ENCODE assay signal across 19 cellular contexts in genomic region chr3:179729086-179729485, GRCh38.
DNase-seq lines count a peak whose midpoint lies in the region; ATAC-seq, FAIRE-seq and TF ChIP-seq lines count a peak whose summit lies in the region.
"Had no signal": no experiment of that assay in that cellular context is flagged by ENCODE, and none has a peak within 500 bp of the region (broad histone marks: within the 10 kb centered on the region; RNA-seq: fewer than 3 reads in every experiment).

No MANE protein-coding gene starts in this region.

- no peak overlapping the region for H3K4me3 ChIP-seq in fibroblast of villous mesenchyme (ENCODE audit: low read depth, low read length)
- H3K4me3 ChIP-seq: GM12878 had no signal

- DNase-seq in D721Med (ENCODE audit: insufficient read length, low spot score) (peak; percentile 55), NCI-H82 treated with DMSO at 0.1 percent for 48 hours (lab: John Stamatoyannopoulos, UW; ENCODE audit: unreplicated experiment) (peak; percentile 97), fibroblast of villous mesenchyme (ENCODE audit: low read depth) (peak; percentile 14), NCI-H2081 treated with DMSO at 0.1 percent for 48 hours (lab: John Stamatoyannopoulos, UW) (no peak), DMS53 (lab: John Stamatoyannopoulos, UW) (no peak), T-helper 9 cell (no peak)
- DNase-seq: ACHN; BE2C; C1 segment of cervical spinal cord; CD4-positive, CD25-positive, alpha-beta regulatory T cell; CD8-positive, alpha-beta memory T cell; COR-L47; DMS153; DMS79 treated with DMSO at 0.1 percent for 48 hours; H9 had no signal

- no peak for TF ChIP-seq CTCF in D721Med (IDR thresholded peaks at IDR 0.05; ENCODE audit: insufficient read depth, missing control alignments)
- no peak for TF ChIP-seq CTCF in fibroblast of villous mesenchyme (IDR thresholded peaks at IDR 0.05; ENCODE audit: insufficient read depth, low read depth, low read length)

- no peak for ATAC-seq in GM18873 (IDR thresholded peaks at IDR 0.05; ENCODE audit: low FRiP score, unreplicated experiment)
- ATAC-seq: GM12878 had no signal

- peak; percentile 97 for FAIRE-seq in D721Med (lab: Jason Lieb, UNC)
- FAIRE-seq: GM12878, GM19239, H1 had no signal

Comparison
In these comparisons a context has a peak if more than half of its experiments do, and no peak if none do; other contexts are left out.
1. DNase-seq: peak in D721Med (single experiment), NCI-H82 treated with DMSO at 0.1 percent for 48 hours (single experiment) and fibroblast of villous mesenchyme (single experiment); none in NCI-H2081 treated with DMSO at 0.1 percent for 48 hours (single experiment), DMS53 (single experiment) and T-helper 9 cell (single experiment).